35 cellular contexts compared by ENCODE assay signal in genomic region chr6:35924146-35924545, GRCh38.
"Had no signal": no experiment of that assay in that cellular context is flagged by ENCODE, and none has a peak within 500 bp of the region (broad histone marks: within the 10 kb centered on the region; RNA-seq: fewer than 3 reads in every experiment).

No MANE protein-coding gene starts in this region.

- DNase-seq: Kasumi-1, MG63, MM.1S, MV-4-11, NCI-H1048, NCI-H1092, NCI-H1092 treated with DMSO at 0.1 percent for 48 hours, NCI-H1105, NCI-H1105 treated with DMSO at 0.1 percent for 48 hours, NCI-H1417, NCI-H1417 treated with DMSO at 0.1 percent for 48 hours, NCI-H1436, NCI-H146, NCI-H1694, NCI-H1694 treated with DMSO at 0.1 percent for 48 hours, NCI-H187, NCI-H187 treated with DMSO at 0.1 percent for 48 hours, NCI-H1930, NCI-H2029, NCI-H2029 treated with DMSO at 0.1 percent for 48 hours, NCI-H2081, NCI-H2081 treated with DMSO at 0.1 percent for 48 hours, NCI-H2107, NCI-H2171, NCI-H2171 treated with DMSO at 0.1 percent for 48 hours, NCI-H2227 treated with DMSO at 0.1 percent for 48 hours, NCI-H226, NCI-H345, NCI-H446, NCI-H446 treated with DMSO at 0.1 percent for 48 hours, NCI-H510A, NCI-H510A treated with DMSO at 0.1 percent for 48 hours, NCI-H524, NCI-H524 treated with DMSO at 0.1 percent for 48 hours, NCI-H526 had no signal

- H3K27me3 ChIP-seq: MG63 had no signal

- H3K9me3 ChIP-seq: MG63 had no signal

- H3K4me3 ChIP-seq: MG63 had no signal
